In the genomic region with DNA sequence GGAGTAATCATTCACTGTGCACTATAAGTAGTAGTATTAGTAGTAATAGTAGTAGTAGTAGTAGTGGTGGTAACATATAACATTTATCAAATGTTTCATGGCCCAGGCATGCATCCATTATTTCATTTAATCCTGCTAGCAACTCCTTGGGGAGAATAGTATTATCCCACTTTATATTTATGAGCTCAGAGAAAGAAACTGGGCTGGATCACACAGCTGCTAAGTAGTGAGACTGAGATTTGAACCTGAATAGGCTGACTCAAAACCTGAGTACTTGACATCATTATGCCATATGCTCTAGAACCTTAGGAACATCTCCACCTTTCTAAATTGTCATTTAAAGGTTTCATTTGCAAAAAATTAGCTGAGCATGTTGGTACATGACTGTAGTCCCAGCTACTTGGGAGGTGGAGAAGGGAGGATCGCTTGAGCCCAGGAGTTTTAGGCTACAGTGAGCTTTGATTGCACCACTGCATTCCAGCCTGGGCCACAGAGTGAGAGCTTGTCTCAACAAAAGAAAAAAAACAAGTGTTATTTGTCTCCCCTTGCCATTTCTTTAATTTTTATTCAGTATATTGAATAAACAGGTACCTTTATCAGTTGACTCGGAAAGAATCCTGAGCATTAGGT, we compare ENCODE assay signal across 14 cellular contexts. TPM values are rescaled to one million over a fixed set of nuclear protein-coding genes. Genes with fewer than 3 reads are reported as not detected.
DNase-seq lines count a peak whose midpoint lies in the region; ATAC-seq and TF ChIP-seq lines count a peak whose summit lies in the region.
"Had no signal": no experiment of that assay in that cellular context is flagged by ENCODE, and none has a peak within 500 bp of the region (broad histone marks: within the 10 kb centered on the region; RNA-seq: fewer than 3 reads in every experiment).

No MANE protein-coding gene starts in this region.

- H3K9me3 Mint-ChIP-seq in mesothelial cell of epicardium, result peaks cover 10% of the 10 kb centered on the region
- peaks cover 6% of the 10 kb centered on the region for H3K9me3 Mint-ChIP-seq in stimulated activated memory B cell treated with anti-CD40 and anti-IgM and Interleukin-4, amounts not matched to agents 10 μg/mL and 1 μg/mL and 100 μg/mL, for 72 hours

- no peak overlapping the region for H2AFZ ChIP-seq in PC-3 (ENCODE audit: low read length)

- POLR2A ChIA-PET in PC-3 (lab: Charles Lee; ENCODE audit: unreplicated experiment), result interaction anchor here (0.6 to 1.1 kb wide), 4 partner anchors 45 to 650 kb away, joined by 3 to 7 read pairs (median 4); partner anchors contain the start of gene STYX

- H3K27ac Mint-ChIP-seq in mesothelial cell of epicardium, result peak overlapping the region; percentile 49
- no peak overlapping the region for H3K27ac Mint-ChIP-seq in stimulated activated memory B cell treated with anti-CD40 and anti-IgM and Interleukin-4, amounts not matched to agents 10 μg/mL and 1 μg/mL and 100 μg/mL, for 72 hours
- H3K27ac Mint-ChIP-seq: WTC11 had no signal

- H3F3A ChIP-seq in PC-3 (ENCODE audit: low read length, unreplicated experiment), result peaks cover 22% of the 10 kb centered on the region

- no peaks in the 10 kb centered on the region for H3K9me2 ChIP-seq in PC-3 (replicated peaks; ENCODE audit: low read length)

- peak overlapping the region; percentile 80 for H3K4me2 ChIP-seq in PC-3 (ENCODE audit: low read length)

- H3K36me3 Mint-ChIP-seq in mesothelial cell of epicardium, result no peaks in the 10 kb centered on the region
- no peaks in the 10 kb centered on the region for H3K36me3 Mint-ChIP-seq in stimulated activated memory B cell treated with anti-CD40 and anti-IgM and Interleukin-4, amounts not matched to agents 10 μg/mL and 1 μg/mL and 100 μg/mL, for 72 hours

- CTCF ChIA-PET in PC-3 (lab: Charles Lee), result interaction anchor here (0.7 kb wide), 3 partner anchors 8 to 69 kb away, joined by 3 to 4 read pairs (median 3); no protein-coding TSS in a partner anchor

- peaks cover 28% of the 10 kb centered on the region for H3K4me1 Mint-ChIP-seq in mesothelial cell of epicardium
- H3K4me1 Mint-ChIP-seq in stimulated activated memory B cell treated with anti-CD40 and anti-IgM and Interleukin-4, amounts not matched to agents 10 μg/mL and 1 μg/mL and 100 μg/mL, for 72 hours, result no peaks in the 10 kb centered on the region
- H3K4me1 Mint-ChIP-seq: WTC11 had no signal

- no peaks in the 10 kb centered on the region for H4K20me1 ChIP-seq in PC-3 (ENCODE audit: low read length)

- in situ Hi-C loops in ACHN (cut with HindIII; ENCODE audit: low pct_ligation_motif_present, low pct_unique_long_range_greater_than_20kb, low sequenced_read_pairs), result no loop called here

- TSS peak; percentile 35 for BruUV-seq in PC-3 (replicated peaks; lab: Mats Ljungman, UMichigan)

- no peaks in the 10 kb centered on the region for H3K79me2 ChIP-seq in PC-3 (ENCODE audit: low read length)

- no peaks in the 10 kb centered on the region for H3K27me3 Mint-ChIP-seq in mesothelial cell of epicardium (ENCODE audit: low read depth)
- peaks cover 22% of the 10 kb centered on the region for H3K27me3 Mint-ChIP-seq in stimulated activated memory B cell treated with anti-CD40 and anti-IgM and Interleukin-4, amounts not matched to agents 10 μg/mL and 1 μg/mL and 100 μg/mL, for 72 hours

- TF ChIP-seq CTCF in PC-3 (conservative IDR thresholded peaks at IDR 0.05; ENCODE audit: low read depth, low read length), result no peak
- no peak for TF ChIP-seq CTCF in fibroblast of mammary gland (conservative IDR thresholded peaks at IDR 0.05; ENCODE audit: control insufficient read depth, insufficient read depth, low read depth, low read length)
- no peak for TF ChIP-seq CTCF in mesothelial cell of epicardium (IDR thresholded peaks at IDR 0.05; ENCODE audit: unreplicated experiment)

- peak overlapping the region; percentile 0; the same call in 1 of the 2 replicates for H3K4me3 ChIP-seq in PC-3 (ENCODE audit: low read length)
- no peak overlapping the region for H3K4me3 ChIP-seq in fibroblast of mammary gland (ENCODE audit: control insufficient read depth, low read depth, low read length)
- H3K4me3 ChIP-seq: SJCRH30, tibial nerve had no signal

- peak overlapping the region; percentile 97 for H3K27ac ChIP-seq in PC-3 (ENCODE audit: low read length)

- peak overlapping the region; percentile 80 for H3K9ac ChIP-seq in PC-3 (ENCODE audit: low read length)

- H3K4me3 Mint-ChIP-seq in mesothelial cell of epicardium, result no peak overlapping the region
- no peak overlapping the region for H3K4me3 Mint-ChIP-seq in stimulated activated memory B cell treated with anti-CD40 and anti-IgM and Interleukin-4, amounts not matched to agents 10 μg/mL and 1 μg/mL and 100 μg/mL, for 72 hours
- H3K4me3 Mint-ChIP-seq: WTC11 had no signal

- H3K27me3 ChIP-seq in PC-3 (ENCODE audit: low read length), result no peaks in the 10 kb centered on the region
- H3K27me3 ChIP-seq: SJCRH30, tibial nerve had no signal

- peaks cover 13% of the 10 kb centered on the region; the same call in 1 of the 2 replicates for H3K9me3 ChIP-seq in PC-3 (ENCODE audit: low read length)
- H3K9me3 ChIP-seq: SJCRH30 had no signal

- ATAC-seq in PC-3 (no peak), HG03521 (IDR thresholded peaks at IDR 0.05; ENCODE audit: unreplicated experiment) (no peak)
- no peak for ATAC-seq in stimulated activated memory B cell treated with anti-CD40 and anti-IgM and Interleukin-4, amounts not matched to agents 10 μg/mL and 1 μg/mL and 100 μg/mL, for 72 hours
- ATAC-seq: WTC11 had no signal

- H3K4me1 ChIP-seq in PC-3 (ENCODE audit: insufficient read depth, low read length), result peaks cover 66% of the 10 kb centered on the region

- intact Hi-C loops in PC-3 (cut with micrococcal nuclease), result loop anchor here (2.0 kb wide), 1 partner anchor 251 kb away; no protein-coding TSS in a partner anchor

- DNase-seq in ACHN (peak; percentile 73), PC-3 (peak; percentile 53), fibroblast of mammary gland (ENCODE audit: low read depth) (peak; percentile 72), mesothelial cell of epicardium (ENCODE audit: low spot score in 2 of 2, unreplicated experiment in 2 of 2) (no peak), NCI-H187 treated with DMSO at 0.1 percent for 48 hours (lab: John Stamatoyannopoulos, UW) (no peak), NCI-H1092 treated with DMSO at 0.1 percent for 48 hours (lab: John Stamatoyannopoulos, UW) (no peak)
- DNase-seq: effector CD8-positive, alpha-beta T cell; NCI-H1105; small intestine had no signal

- H3K36me3 ChIP-seq in PC-3 (ENCODE audit: low read depth, low read length), result no peaks in the 10 kb centered on the region; the same call in 1 of the 2 replicates
- H3K36me3 ChIP-seq: SJCRH30, tibial nerve had no signal

RNA-seq across cellular contexts. Expression of gene NID2, which starts 11.4 kb away (rescaled TPM):
- 2.5 and 3.1 TPM in 2 replicates for total RNA-seq in PC-3 (2014; rRNA removed)
- 103 to 124 TPM (median 120 TPM) in 3 replicates for total RNA-seq in mesothelial cell of epicardium

Comparison
In these comparisons a context has a peak if more than half of its experiments do, and no peak if none do; other contexts are left out.
1. DNase-seq: peak in ACHN (single experiment), PC-3 (single experiment) and fibroblast of mammary gland (single experiment); none in mesothelial cell of epicardium (0 of 2), NCI-H187 treated with DMSO at 0.1 percent for 48 hours (single experiment) and NCI-H1092 treated with DMSO at 0.1 percent for 48 hours (single experiment).
2. RNA of gene NID2, which starts 11.4 kb away (total RNA-seq): 103 to 124 TPM in mesothelial cell of epicardium; 2.5 to 3.1 TPM in PC-3; every median in the first group is over 10 times any median in the second.